ENCODE assay signal across 21 cellular contexts in genomic region chr2:162184796-162185195, GRCh38. TPM values are rescaled to one million over a fixed set of nuclear protein-coding genes. Genes with fewer than 3 reads are reported as not detected.
A peak's percentile ranks its signal among the peaks of the same experiment; 100 is the strongest.
DNase-seq lines count a peak whose midpoint lies in the region; ATAC-seq, FAIRE-seq and TF ChIP-seq lines count a peak whose summit lies in the region.
"Had no signal": no experiment of that assay in that cellular context is flagged by ENCODE, and none has a peak within 500 bp of the region (broad histone marks: within the 10 kb centered on the region; RNA-seq: fewer than 3 reads in every experiment).

No MANE protein-coding gene starts in this region.

- H3K4me3 ChIP-seq in liver (ENCODE audit: low read depth in 1 of 3, low read length in 3 of 3) (no peak overlapping the region), HepG2 (replicated peaks in 1 of 3; ENCODE audit: insufficient read depth in 1 of 3, low read depth in 2 of 3, low read length in 3 of 3) (no peak overlapping the region), PC-3 (ENCODE audit: low read length) (no peak overlapping the region), H7 (ENCODE audit: insufficient read depth, low read depth, low read length) (no peak overlapping the region)

- intact Hi-C loops in HepG2 (cut with micrococcal nuclease; ENCODE audit: unreplicated experiment): no loop called here
- intact Hi-C loops in PC-3 (cut with micrococcal nuclease): no loop called here
- intact Hi-C loops in sciatic nerve (cut with DNase I): no loop called here

- H3K9me2 ChIP-seq in PC-3 (replicated peaks; ENCODE audit: low read length): no peaks in the 10 kb centered on the region
- H3K9me2 ChIP-seq: SK-N-SH had no signal

- in situ Hi-C loops in HepG2 (cut with HindIII; ENCODE audit: extremely low pct_ligation_motif_present, low pct_unique_long_range_greater_than_20kb): no loop called here

- H3K4me3 Mint-ChIP-seq in nephron progenitor cell: no peak overlapping the region

- 1% methylated on average over 1 of the region's 1 CpG for WGBS in liver
- 3% methylated on average over 1 of the region's 1 CpG for WGBS in HepG2 (ENCODE audit: low lambda C conversion rate)

- no peak for ATAC-seq in HepG2
- ATAC-seq in PC-3: no peak
- no peak for ATAC-seq in sciatic nerve
- ATAC-seq in HG03045 (IDR thresholded peaks at IDR 0.05; ENCODE audit: unreplicated experiment): no peak
- ATAC-seq: Right ventricle myocardium inferior had no signal

- TF ChIP-seq EP300 in HepG2 (IDR thresholded peaks at IDR 0.05; ENCODE audit: low read depth in 2 of 2, low read length in 2 of 2) (no peak), HepG2 (CRISPR knock-in tag; IDR thresholded peaks at IDR 0.05; ENCODE audit: borderline replicate concordance) (no peak)

- H3K27ac ChIP-seq in liver (ENCODE audit: low read depth in 1 of 2, low read length in 2 of 2): no peak overlapping the region
- H3K27ac ChIP-seq in HepG2 (ENCODE audit: extremely low read length, insufficient read depth, low read length): no peak overlapping the region
- H3K27ac ChIP-seq in PC-3 (ENCODE audit: low read length): no peak overlapping the region

- H3K9ac ChIP-seq in liver (ENCODE audit: low read depth in 1 of 2, low read length in 2 of 2) (no peak overlapping the region), HepG2 (ENCODE audit: insufficient read depth, low read depth, low read length) (no peak overlapping the region), PC-3 (ENCODE audit: low read length) (no peak overlapping the region)
- H3K9ac ChIP-seq: SK-N-SH had no signal

- H3K36me3 Mint-ChIP-seq in nephron progenitor cell (ENCODE audit: low read depth): no peaks in the 10 kb centered on the region

- H3K79me2 ChIP-seq in HepG2 (ENCODE audit: insufficient read depth, low read length): no peaks in the 10 kb centered on the region
- H3K79me2 ChIP-seq in PC-3 (ENCODE audit: low read length): no peaks in the 10 kb centered on the region

- BruUV-seq in HepG2 (replicated peaks; lab: Mats Ljungman, UMichigan) (no TSS peak), PC-3 (replicated peaks; lab: Mats Ljungman, UMichigan) (no TSS peak)

- H3K4me2 ChIP-seq in HepG2 (ENCODE audit: low read depth, low read length) (no peak overlapping the region), PC-3 (ENCODE audit: low read length) (no peak overlapping the region)
- H3K4me2 ChIP-seq: SK-N-SH had no signal

- no peaks in the 10 kb centered on the region for H3K27me3 Mint-ChIP-seq in nephron progenitor cell (ENCODE audit: low read depth, poor library complexity)

- H2AFZ ChIP-seq in HepG2 (ENCODE audit: low read length) (no peak overlapping the region), PC-3 (ENCODE audit: low read length) (no peak overlapping the region)

- TF ChIP-seq POLR2A in HepG2 (IDR thresholded peaks at IDR 0.05; ENCODE audit: insufficient read depth in 1 of 2, low read depth in 2 of 2, low read length in 2 of 2): no peak

- H3K27ac Mint-ChIP-seq in nephron progenitor cell: no peak overlapping the region

- no peaks in the 10 kb centered on the region for H3K4me1 Mint-ChIP-seq in nephron progenitor cell

- CTCF ChIA-PET in HepG2 (lab: Yijun Ruan, JAX; ENCODE audit: low intra/inter-chr PET ratio, low total read pairs) (no interaction called here), PC-3 (lab: Charles Lee) (no interaction called here)

- no peaks in the 10 kb centered on the region for H3F3A ChIP-seq in PC-3 (ENCODE audit: low read length, unreplicated experiment)

- no peaks in the 10 kb centered on the region for H3K9me3 Mint-ChIP-seq in nephron progenitor cell

- H4K20me1 ChIP-seq in HepG2 (ENCODE audit: insufficient read depth, low read length) (no peaks in the 10 kb centered on the region), PC-3 (ENCODE audit: low read length) (no peaks in the 10 kb centered on the region)

- POLR2A ChIA-PET in HepG2 (lab: Yijun Ruan, JAX) (no interaction called here), PC-3 (lab: Charles Lee; ENCODE audit: unreplicated experiment) (no interaction called here)

- H3K36me3 ChIP-seq in liver (ENCODE audit: control insufficient read depth in 4 of 4, insufficient read depth in 3 of 4, low read depth in 1 of 4, low read length in 3 of 4): no peaks in the 10 kb centered on the region
- no peaks in the 10 kb centered on the region for H3K36me3 ChIP-seq in HepG2 (replicated peaks in 1 of 2; ENCODE audit: control insufficient read depth in 1 of 2, insufficient read depth in 2 of 2, low read length in 2 of 2)
- H3K36me3 ChIP-seq in PC-3 (ENCODE audit: low read depth, low read length): no peaks in the 10 kb centered on the region
- H3K36me3 ChIP-seq in H7 (replicated peaks; ENCODE audit: control insufficient read depth, insufficient read depth, low read length): no peaks in the 10 kb centered on the region

- H3K4me1 ChIP-seq in liver (ENCODE audit: control insufficient read depth in 4 of 4, insufficient read depth in 4 of 4, low read length in 3 of 4): peaks cover 0 to 14% (median under 1%) of the 10 kb centered on the region in 4 donors
- no peaks in the 10 kb centered on the region for H3K4me1 ChIP-seq in HepG2 (ENCODE audit: insufficient read depth, low read length)
- H3K4me1 ChIP-seq in PC-3 (ENCODE audit: insufficient read depth, low read length): peaks cover 8% of the 10 kb centered on the region; the same call in 1 of the 2 replicates

- FAIRE-seq in HepG2 (lab: Jason Lieb, UNC): no peak
- FAIRE-seq in islet of Langerhans (lab: Jason Lieb, UNC): peak; percentile 73
- FAIRE-seq: A204.1, GM12892, GM19239 had no signal

- H3K9me3 ChIP-seq in liver (ENCODE audit: control insufficient read depth in 4 of 4, low read length in 3 of 4) (no peaks in the 10 kb centered on the region), HepG2 (ENCODE audit: low read length) (no peaks in the 10 kb centered on the region), PC-3 (ENCODE audit: low read length) (no peaks in the 10 kb centered on the region)
- H3K9me3 ChIP-seq: Caco-2, SK-N-SH had no signal

- TF ChIP-seq CTCF in liver (IDR thresholded peaks at IDR 0.05; ENCODE audit: low read depth, low read length, missing input control) (no peak), HepG2 (CRISPR knock-in tag; IDR thresholded peaks at IDR 0.05) (no peak), PC-3 (conservative IDR thresholded peaks at IDR 0.05; ENCODE audit: low read depth, low read length) (no peak), nephron progenitor cell (IDR thresholded peaks at IDR 0.05) (no peak)

- TF ChIP-seq RAD21 in liver (IDR thresholded peaks at IDR 0.05): no peak
- no peak for TF ChIP-seq RAD21 in HepG2 (CRISPR knock-in tag; IDR thresholded peaks at IDR 0.05)

- DNase-seq in HepG2 (ENCODE audit: low spot score) (no peak), PC-3 (peak; percentile 21), nephron progenitor cell (no peak), sciatic nerve (ENCODE audit: low spot score) (no peak), H7 (no peak)
- DNase-seq: Caco-2, DND-41, GDM1, MM.1S, NCI-H1105 treated with DMSO at 0.1 percent for 48 hours, NCI-H187, NCI-H2171 treated with DMSO at 0.1 percent for 48 hours, NCI-H510A treated with DMSO at 0.1 percent for 48 hours, SK-N-SH had no signal

- no peaks in the 10 kb centered on the region for H3K27me3 ChIP-seq in liver (ENCODE audit: control insufficient read depth in 4 of 4, insufficient read depth in 4 of 4, low read length in 3 of 4)
- peaks cover 0 to 17% of the 10 kb centered on the region in 2 experiments; a peak in 2 of 5 replicates for H3K27me3 ChIP-seq in HepG2 (ENCODE audit: control insufficient read depth in 1 of 2, insufficient read depth in 2 of 2, low read length in 2 of 2)
- no peaks in the 10 kb centered on the region for H3K27me3 ChIP-seq in PC-3 (ENCODE audit: low read length)
- H3K27me3 ChIP-seq in H7 (ENCODE audit: control insufficient read depth, insufficient read depth, low read length): no peaks in the 10 kb centered on the region

RNA-seq across cellular contexts. Expression of gene GCG, which starts 32.7 kb away (rescaled TPM):
- total RNA-seq in liver (not detected), HepG2 (2016; rRNA removed; fragmentation: Illumina TruSeq; extraction: Trizol) (not detected in 2 replicates), PC-3 (2014; rRNA removed) (not detected in 2 replicates), sciatic nerve (not detected)
- polyA plus RNA-seq in liver (not detected), HepG2 (2011; rRNA removed) (not detected in 2 replicates)
- total RNA-seq in HepG2 (2016; cell fraction: cytosol; rRNA removed; fragmentation: Illumina TruSeq; extraction: Trizol; ENCODE audit: low read depth): not detected in 2 replicates
- not detected in 2 replicates for total RNA-seq in HepG2 (2016; cell fraction: insoluble cytoplasmic fraction; rRNA removed; fragmentation: Illumina TruSeq; extraction: Trizol)
- total RNA-seq in HepG2 (2016; cell fraction: membrane; rRNA removed; fragmentation: Illumina TruSeq; extraction: Trizol): not detected in 2 replicates
- total RNA-seq in HepG2 (2016; cell fraction: nucleus; rRNA removed; fragmentation: Illumina TruSeq; extraction: Trizol): not detected in 2 replicates
- polyA plus RNA-seq in HepG2 (2011; cell fraction: cytosol; rRNA removed): not detected in 2 replicates
- not detected in 2 replicates for polyA plus RNA-seq in HepG2 (2011; cell fraction: nucleus; rRNA removed)
- not detected in 2 replicates for polyA plus RNA-seq in HepG2 (2012)
- polyA plus RNA-seq in HepG2 (2016; cell fraction: cytosol; fragmentation: Illumina TruSeq; extraction: Trizol; ENCODE audit: low read depth): not detected in 2 replicates
- not detected in 2 replicates for polyA plus RNA-seq in HepG2 (2016; cell fraction: insoluble cytoplasmic fraction; fragmentation: Illumina TruSeq; extraction: Trizol; ENCODE audit: low read depth)
- not detected in 2 replicates for polyA plus RNA-seq in HepG2 (2016; cell fraction: membrane; fragmentation: Illumina TruSeq; extraction: Trizol; ENCODE audit: low read depth)
- not detected in 2 replicates for polyA plus RNA-seq in HepG2 (2016; cell fraction: nucleus; fragmentation: Illumina TruSeq; extraction: Trizol; ENCODE audit: insufficient read depth, low read depth)
- not detected in 2 replicates for polyA minus RNA-seq in HepG2 (2011; rRNA and poly(A)+ RNA removed; ENCODE audit: low replicate concordance)
- polyA minus RNA-seq in HepG2 (2011; cell fraction: cytosol; rRNA and poly(A)+ RNA removed): not detected in 2 replicates
- polyA minus RNA-seq in HepG2 (2011; cell fraction: nucleus; rRNA and poly(A)+ RNA removed): not detected in 2 replicates
- total RNA-seq in H7 (2014; rRNA removed; shearing (Covaris generic)): not detected in 2 replicates
- total RNA-seq: Caco-2, Right ventricle myocardium inferior had no signal
- polyA plus RNA-seq: SK-N-SH had no signal

RNA-seq across cellular contexts. Expression of gene FAP, which starts 58.4 kb away (rescaled TPM):
- under 1 TPM; 0.23 to 0.42 TPM for total RNA-seq in liver
- under 1 TPM; 0.10 to 0.23 TPM for polyA plus RNA-seq in liver
- not detected in 2 replicates for total RNA-seq in HepG2 (2016; rRNA removed; fragmentation: Illumina TruSeq; extraction: Trizol)
- total RNA-seq in HepG2 (2016; cell fraction: cytosol; rRNA removed; fragmentation: Illumina TruSeq; extraction: Trizol; ENCODE audit: low read depth): not detected in 2 replicates
- total RNA-seq in HepG2 (2016; cell fraction: insoluble cytoplasmic fraction; rRNA removed; fragmentation: Illumina TruSeq; extraction: Trizol): not detected in 2 replicates
- not detected in 2 replicates for total RNA-seq in HepG2 (2016; cell fraction: membrane; rRNA removed; fragmentation: Illumina TruSeq; extraction: Trizol)
- total RNA-seq in HepG2 (2016; cell fraction: nucleus; rRNA removed; fragmentation: Illumina TruSeq; extraction: Trizol): not detected in 2 replicates
- not detected in 2 replicates for polyA plus RNA-seq in HepG2 (2011; rRNA removed)
- not detected in 2 replicates for polyA plus RNA-seq in HepG2 (2011; cell fraction: cytosol; rRNA removed)
- polyA plus RNA-seq in HepG2 (2011; cell fraction: nucleus; rRNA removed): not detected in 2 replicates
- polyA plus RNA-seq in HepG2 (2012): not detected in 2 replicates
- polyA plus RNA-seq in HepG2 (2016; cell fraction: cytosol; fragmentation: Illumina TruSeq; extraction: Trizol; ENCODE audit: low read depth): not detected in 2 replicates
- not detected in 2 replicates for polyA plus RNA-seq in HepG2 (2016; cell fraction: insoluble cytoplasmic fraction; fragmentation: Illumina TruSeq; extraction: Trizol; ENCODE audit: low read depth)
- polyA plus RNA-seq in HepG2 (2016; cell fraction: membrane; fragmentation: Illumina TruSeq; extraction: Trizol; ENCODE audit: low read depth): not detected in 2 replicates
- polyA plus RNA-seq in HepG2 (2016; cell fraction: nucleus; fragmentation: Illumina TruSeq; extraction: Trizol; ENCODE audit: insufficient read depth, low read depth): not detected in 2 replicates
- not detected in 2 replicates for polyA minus RNA-seq in HepG2 (2011; rRNA and poly(A)+ RNA removed; ENCODE audit: low replicate concordance)
- not detected in 2 replicates for polyA minus RNA-seq in HepG2 (2011; cell fraction: cytosol; rRNA and poly(A)+ RNA removed)
- not detected in 2 replicates for polyA minus RNA-seq in HepG2 (2011; cell fraction: nucleus; rRNA and poly(A)+ RNA removed)
- total RNA-seq in PC-3 (2014; rRNA removed): not detected in 2 replicates
- 10.4 TPM for total RNA-seq in sciatic nerve
- not detected in 2 replicates for total RNA-seq in H7 (2014; rRNA removed; shearing (Covaris generic))
- total RNA-seq: Caco-2 had no signal
